ENCODE assay signal across 1 cellular context in genomic region chr20:23982112-23983020, GRCh38.
TF ChIP-seq lines count a peak whose summit lies in the region.
"Not testable (repeated sequence)": the region's sequence is repeated elsewhere in the genome, so short reads cannot be mapped to it uniquely, and the experiment has no call there.

No MANE protein-coding gene starts in this region.

TF ChIP-seq in HepG2, 621 proteins besides CTCF, POLR2A, EP300 and RAD21 (continued from another document):
- TF ChIP-seq PATZ1 (CRISPR knock-in tag; IDR thresholded peaks at IDR 0.05), result peak; percentile 33; the same call in 1 of the 2 replicates
- TF ChIP-seq FOXA3 (CRISPR knock-in tag; IDR thresholded peaks at IDR 0.05), result peak; percentile 35; the same call in 1 of the 2 replicates
- TF ChIP-seq SOX13 (IDR thresholded peaks at IDR 0.05); SOX6 (IDR thresholded peaks at IDR 0.05); HNF1A (CRISPR knock-in tag; IDR thresholded peaks at IDR 0.05; ENCODE audit: borderline replicate concordance): not testable (repeated sequence)
- peak in 1 of 2 experiments; percentile 75; a peak in 2 of 4 replicates for TF ChIP-seq SOX13 (CRISPR knock-in tag; conservative IDR thresholded peaks at IDR 0.05 in 1 of 2, IDR thresholded peaks at IDR 0.05 in 1 of 2)
- TF ChIP-seq ARID5B (CRISPR knock-in tag; IDR thresholded peaks at IDR 0.05), result peak; percentile 46; the same call in 1 of the 2 replicates
- TF ChIP-seq ZFX (CRISPR knock-in tag; IDR thresholded peaks at IDR 0.05; ENCODE audit: low read depth), result peak; percentile 23; the same call in 1 of the 2 replicates
- TF ChIP-seq PITX1 (CRISPR knock-in tag; IDR thresholded peaks at IDR 0.05), result peak; percentile 58
- 0 out of 2 replicates have a peak, but pooled peaks have one; percentile 15 for TF ChIP-seq SOX6 (CRISPR knock-in tag; IDR thresholded peaks at IDR 0.05)
- peak; percentile 53; the same call in 1 of the 2 replicates for TF ChIP-seq HNF1A (IDR thresholded peaks at IDR 0.05; ENCODE audit: low read depth)
- peak; percentile 45; the same call in 1 of the 2 replicates for TF ChIP-seq SOX5 (CRISPR knock-in tag; IDR thresholded peaks at IDR 0.05; ENCODE audit: borderline replicate concordance)
- 0 out of 2 replicates have a peak, but pooled peaks have one; percentile 13 for TF ChIP-seq FOXP4 (CRISPR knock-in tag; IDR thresholded peaks at IDR 0.05)
TF ChIP-seq in HepG2: peak in this region for 13; not testable (repeated sequence) for 608.
